ENCODE assay signal across 1 cellular context in the genomic region with DNA sequence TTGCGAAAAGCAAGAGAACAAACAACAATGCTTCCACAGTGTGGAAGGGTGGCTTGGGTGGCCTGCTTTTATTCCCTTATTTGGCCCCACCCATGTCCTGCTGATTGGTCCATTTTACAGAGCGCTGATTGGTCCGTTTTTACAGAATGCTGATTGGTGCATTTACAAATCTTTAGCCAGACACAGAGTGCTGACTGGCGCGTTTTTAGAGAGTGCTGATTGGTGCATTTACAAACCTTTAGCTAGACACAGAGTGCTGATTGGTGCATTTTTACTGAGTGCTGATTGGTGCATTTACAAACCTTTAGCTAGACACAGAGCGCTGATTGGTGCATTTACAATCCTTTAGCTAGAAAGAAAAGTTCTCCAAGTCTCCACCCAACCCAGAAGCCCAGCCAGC. TPM values are rescaled to one million over a fixed set of nuclear protein-coding genes. Genes with fewer than 3 reads are reported as not detected.
"Had no signal": no experiment of that assay in that cellular context is flagged by ENCODE, and none has a peak within 500 bp of the region (broad histone marks: within the 10 kb centered on the region; RNA-seq: fewer than 3 reads in every experiment).

No MANE protein-coding gene starts in this region.

RNA-seq across cellular contexts. Expression of a gene that starts 8.1 kb away (rescaled TPM):
- polyA plus RNA-seq: naive thymus-derived CD4-positive, alpha-beta T cell had no signal
